ENCODE assay signal across 9 cellular contexts in genomic region chr1:27416387-27417111, GRCh38. TPM values are rescaled to one million over a fixed set of nuclear protein-coding genes. Genes with fewer than 3 reads are reported as not detected.
DNase-seq lines count a peak whose midpoint lies in the region; ATAC-seq and TF ChIP-seq lines count a peak whose summit lies in the region.
"Had no signal": no experiment of that assay in that cellular context is flagged by ENCODE, and none has a peak within 500 bp of the region (broad histone marks: within the 10 kb centered on the region; RNA-seq: fewer than 3 reads in every experiment).

No MANE protein-coding gene starts in this region.

- peaks cover 82% of the 10 kb centered on the region for H3K36me3 ChIP-seq in WERI-Rb-1
- peaks cover 67% of the 10 kb centered on the region for H3K36me3 ChIP-seq in upper lobe of right lung

- intact Hi-C loops in upper lobe of right lung (cut with DNase I) = no loop called here

- POLR2A ChIA-PET in AG04449 (lab: Yijun Ruan, JAX) (interaction anchor here (1.0 kb wide), 1 partner anchor 183 kb away, joined by 3 read pairs; no protein-coding TSS in a partner anchor), GM10248 (lab: Yijun Ruan, JAX) (interaction anchor here (1.0 kb wide), 1 partner anchor 27 kb away, joined by 3 read pairs; no protein-coding TSS in a partner anchor)

- CTCF ChIA-PET in AG04449 (lab: Yijun Ruan, JAX) = interaction anchor here (0.7 to 11.6 kb wide), 35 partner anchors 8 to 314 kb away, joined by 3 to 143 read pairs (median 5); partner anchors contain the start of gene AHDC1
- CTCF ChIA-PET in GM10248 (lab: Yijun Ruan, JAX) = interaction anchor here (0.7 to 5.1 kb wide), 43 partner anchors 8 to 247 kb away, joined by 3 to 41 read pairs (median 5); partner anchors contain the start of genes AHDC1 and WASF2

- H3K9me3 ChIP-seq in WERI-Rb-1 (ENCODE audit: severe bottlenecking) (no peaks in the 10 kb centered on the region), upper lobe of right lung (no peaks in the 10 kb centered on the region)

- DNase-seq in AG04449 (ENCODE audit: low read depth, low spot score) (no peak), GM10248 (ENCODE audit: extremely low spot score) (no peak), NCI-H146 treated with DMSO at 0.1 percent for 48 hours (lab: John Stamatoyannopoulos, UW; ENCODE audit: unreplicated experiment) (peak; percentile 51), WERI-Rb-1 (peak; percentile 47), dermis microvascular lymphatic vessel endothelial cell (ENCODE audit: low read depth in 2 of 2) (peak; percentile 59 to 83), myocyte (ENCODE audit: low read depth) (peak; percentile 94), upper lobe of right lung (no peak)
- DNase-seq: left cardiac atrium had no signal

- H3K4me3 ChIP-seq in AG04449 (ENCODE audit: low read depth, low read length) (no peak overlapping the region), WERI-Rb-1 (ENCODE audit: low read depth, low read length) (no peak overlapping the region), upper lobe of right lung (no peak overlapping the region)

- ATAC-seq in upper lobe of right lung (peak; percentile 68), GM19397 (IDR thresholded peaks at IDR 0.05; ENCODE audit: unreplicated experiment) (no peak)

- TF ChIP-seq CTCF in AG04449 (IDR thresholded peaks at IDR 0.05; ENCODE audit: insufficient read depth, low read length, missing control alignments) = peak; percentile 61
- TF ChIP-seq CTCF in GM10248 (IDR thresholded peaks at IDR 0.05; ENCODE audit: control extremely low read depth, extremely low read depth, low read depth, missing control alignments) = peak; percentile 64
- TF ChIP-seq CTCF in WERI-Rb-1 (IDR thresholded peaks at IDR 0.05; ENCODE audit: low read depth, low read length) = peak; percentile 60
- peak; percentile 64 for TF ChIP-seq CTCF in upper lobe of right lung (IDR thresholded peaks at IDR 0.05)

- no peak overlapping the region for H3K27ac ChIP-seq in WERI-Rb-1
- H3K27ac ChIP-seq in upper lobe of right lung = no peak overlapping the region

- H3K4me1 ChIP-seq in upper lobe of right lung = peaks cover 44% of the 10 kb centered on the region

- H3K27me3 ChIP-seq in WERI-Rb-1 (ENCODE audit: insufficient read depth, low read depth, severe bottlenecking) (no peaks in the 10 kb centered on the region), upper lobe of right lung (no peaks in the 10 kb centered on the region)

RNA-seq across cellular contexts. Expression of gene GPR3, which starts 24.1 kb away (rescaled TPM):
- total RNA-seq in dermis microvascular lymphatic vessel endothelial cell (0.39 and 0.51 TPM in 2 replicates), myocyte (0.16 and 0.72 TPM in 2 replicates), upper lobe of right lung (0.90 TPM)
- polyA plus RNA-seq in myocyte (2012) = 0.74 TPM

RNA-seq across cellular contexts. Expression of gene CD164L2, which starts 33.4 kb away (rescaled TPM):
- total RNA-seq in dermis microvascular lymphatic vessel endothelial cell (not detected in 2 replicates), myocyte (not detected in 2 replicates), upper lobe of right lung (1.2 TPM)
- not detected for polyA plus RNA-seq in myocyte (2012)
- total RNA-seq: left cardiac atrium had no signal

RNA-seq across cellular contexts. Expression of gene FCN3, which starts 41.9 kb away (rescaled TPM):
- total RNA-seq in dermis microvascular lymphatic vessel endothelial cell (not detected in 2 replicates), myocyte (not detected in 2 replicates), upper lobe of right lung (826 TPM)
- 0.15 TPM for polyA plus RNA-seq in myocyte (2012)

RNA-seq across cellular contexts. Expression of gene MAP3K6, which starts 49.8 kb away (rescaled TPM):
- 3.3 and 4.0 TPM in 2 replicates for total RNA-seq in dermis microvascular lymphatic vessel endothelial cell
- 26.0 and 29.3 TPM in 2 replicates for total RNA-seq in myocyte
- polyA plus RNA-seq in myocyte (2012) = 34.7 TPM
- total RNA-seq in upper lobe of right lung = 144 TPM

Comparison
In these comparisons a context has a peak if more than half of its experiments do, and no peak if none do; other contexts are left out.
1. DNase-seq: peak in NCI-H146 treated with DMSO at 0.1 percent for 48 hours (single experiment), WERI-Rb-1 (single experiment), dermis microvascular lymphatic vessel endothelial cell (2 of 2) and myocyte (single experiment); none in AG04449 (single experiment), GM10248 (single experiment) and upper lobe of right lung (single experiment).
2. RNA of gene FCN3, which starts 41.9 kb away (total RNA-seq): 826 TPM in upper lobe of right lung (single experiment); not detected in dermis microvascular lymphatic vessel endothelial cell and not detected in myocyte; every median in the first group is over 100 times any median in the second.
3. Peak in every context shown above with its lines, with median percentiles within 50 percentile points of each other: CTCF ChIP-seq.